Comparison of ENCODE assay signal across 1 cellular context in genomic region chr3:27228805-27229204, GRCh38.
TF ChIP-seq lines count a peak whose summit lies in the region.

No MANE protein-coding gene starts in this region.

TF ChIP-seq in HepG2, 621 proteins besides CTCF, POLR2A, EP300 and RAD21 (continued from another document):
- no peak for TF ChIP-seq ZBTB46 (CRISPR knock-in tag; IDR thresholded peaks at IDR 0.05; ENCODE audit: borderline replicate concordance)
